ENCODE assay signal across 8 cellular contexts in genomic region chr11:762421-763072, GRCh38. TPM values are rescaled to one million over a fixed set of nuclear protein-coding genes. Genes with fewer than 3 reads are reported as not detected.
A peak's percentile ranks its signal among the peaks of the same experiment; 100 is the strongest.
DNase-seq lines count a peak whose midpoint lies in the region; ATAC-seq and TF ChIP-seq lines count a peak whose summit lies in the region.

No MANE protein-coding gene starts in this region.

- H3K4me3 Mint-ChIP-seq in activated naive CD4-positive, alpha-beta T cell treated with anti-CD3 and anti-CD28 coated beads for 36 hours: no peak overlapping the region

- CTCF ChIA-PET in activated naive CD4-positive, alpha-beta T cell treated with anti-CD3 and anti-CD28 coated beads for 36 hours (lab: Charles Lee): interaction anchor here (0.6 kb wide), 1 partner anchor 22 kb away, joined by 3 read pairs; no protein-coding TSS in a partner anchor

- H3K9me3 Mint-ChIP-seq in activated naive CD4-positive, alpha-beta T cell treated with anti-CD3 and anti-CD28 coated beads for 36 hours: no peaks in the 10 kb centered on the region

- no peaks in the 10 kb centered on the region for H3K27me3 ChIP-seq in liver (ENCODE audit: control insufficient read depth in 4 of 4, insufficient read depth in 4 of 4, low read length in 3 of 4)

- H3K9ac ChIP-seq in liver (ENCODE audit: low read depth in 1 of 2, low read length in 2 of 2): no peak overlapping the region

- intact Hi-C loops in activated naive CD4-positive, alpha-beta T cell treated with anti-CD3 and anti-CD28 coated beads for 36 hours (cut with micrococcal nuclease): no loop called here

- in situ Hi-C loops in T47D (cut with HindIII; ENCODE audit: low pct_unique_long_range_greater_than_20kb, low sequenced_read_pairs): no loop called here

- H3K27ac ChIP-seq in liver (ENCODE audit: low read depth in 1 of 2, low read length in 2 of 2): peak overlapping the region in 1 of 2 donors; percentile 49

- peak; percentile 1 for TF ChIP-seq CTCF in liver (IDR thresholded peaks at IDR 0.05; ENCODE audit: low read depth, low read length, missing input control)

- H3K36me3 Mint-ChIP-seq in activated naive CD4-positive, alpha-beta T cell treated with anti-CD3 and anti-CD28 coated beads for 36 hours (ENCODE audit: low read depth): peaks cover 27% of the 10 kb centered on the region

- H3K27me3 Mint-ChIP-seq in activated naive CD4-positive, alpha-beta T cell treated with anti-CD3 and anti-CD28 coated beads for 36 hours (ENCODE audit: low read depth): no peaks in the 10 kb centered on the region

- ATAC-seq in GM18907 (IDR thresholded peaks at IDR 0.05; ENCODE audit: unreplicated experiment): no peak
- no peak for ATAC-seq in HG03095 (IDR thresholded peaks at IDR 0.05; ENCODE audit: unreplicated experiment)

- peaks cover 23 to 56% (median 30%) of the 10 kb centered on the region in 4 donors for H3K36me3 ChIP-seq in liver (ENCODE audit: control insufficient read depth in 4 of 4, insufficient read depth in 3 of 4, low read depth in 1 of 4, low read length in 3 of 4)

- 63% methylated on average over 10 of the region's 10 CpGs for WGBS in liver

- peaks cover 14% of the 10 kb centered on the region for H3K4me1 Mint-ChIP-seq in activated naive CD4-positive, alpha-beta T cell treated with anti-CD3 and anti-CD28 coated beads for 36 hours (ENCODE audit: low read depth)

- H3K27ac Mint-ChIP-seq in activated naive CD4-positive, alpha-beta T cell treated with anti-CD3 and anti-CD28 coated beads for 36 hours: no peak overlapping the region

- H3K9me3 ChIP-seq in liver (ENCODE audit: control insufficient read depth in 4 of 4, low read length in 3 of 4): no peaks in the 10 kb centered on the region

- peak; percentile 16 for DNase-seq in activated naive CD4-positive, alpha-beta T cell treated with Interleukin-2 at 50 U/mL for 16 hours
- no peak for DNase-seq in activated naive CD4-positive, alpha-beta T cell treated with anti-CD3 and anti-CD28 coated beads for 36 hours
- DNase-seq in NCI-H2171 treated with DMSO at 0.1 percent for 48 hours (lab: John Stamatoyannopoulos, UW) (peak; percentile 85), T47D (ENCODE audit: low read depth in 1 of 2, low spot score in 1 of 2) (peak; percentile 56 to 79)
- no peak for DNase-seq in activated CD4-positive, alpha-beta T cell treated with anti-CD3 and anti-CD28 coated beads, Interleukin-2, amount 50 U/mL, for 1 hour

- H3K4me3 ChIP-seq in liver (ENCODE audit: low read depth in 1 of 3, low read length in 3 of 3): no peak overlapping the region

- peaks cover 0 to 8% (median 8%) of the 10 kb centered on the region in 4 donors for H3K4me1 ChIP-seq in liver (ENCODE audit: control insufficient read depth in 4 of 4, insufficient read depth in 4 of 4, low read length in 3 of 4)

- TF ChIP-seq RAD21 in liver (IDR thresholded peaks at IDR 0.05): no peak

TF ChIP-seq in liver, 16 proteins besides CTCF, POLR2A, EP300 and RAD21:
- TF ChIP-seq MAX (IDR thresholded peaks at IDR 0.05) (no peak), FOXA1 (IDR thresholded peaks at IDR 0.05) (no peak), EGR1 (IDR thresholded peaks at IDR 0.05; ENCODE audit: low read depth in 2 of 2) (no peak), ATF3 (IDR thresholded peaks at IDR 0.05) (no peak), TAF1 (conservative IDR thresholded peaks at IDR 0.05) (no peak), HNF4A (conservative IDR thresholded peaks at IDR 0.05) (peak in 1 of 2 donors; percentile 53), RXRA (IDR thresholded peaks at IDR 0.05) (peak in 1 of 2 donors; percentile 34)
TF ChIP-seq in liver: peak in this region for 2.

RNA-seq across cellular contexts. Expression of gene GATD1, which starts 14.7 kb away (rescaled TPM):
- total RNA-seq in activated naive CD4-positive, alpha-beta T cell treated with anti-CD3 and anti-CD28 coated beads for 36 hours: 10 to 100 TPM; 33.0 to 34.3 TPM
- total RNA-seq in liver: 10 to 100 TPM; 26.3 to 37.2 TPM
- 10 to 100 TPM; 22.7 to 23.0 TPM for polyA plus RNA-seq in liver

RNA-seq across cellular contexts. Expression of gene TALDO1, which starts 15.3 kb away (rescaled TPM):
- 100 to 1,000 TPM; 327 to 360 TPM for total RNA-seq in activated naive CD4-positive, alpha-beta T cell treated with anti-CD3 and anti-CD28 coated beads for 36 hours
- total RNA-seq in liver: 100 to 1,000 TPM in 1 of 2 donors, 10 to 100 TPM in 1; 72.5 to 181 TPM
- 100 to 1,000 TPM; 123 to 133 TPM for polyA plus RNA-seq in liver

RNA-seq across cellular contexts. Expression of gene CEND1, which starts 27.3 kb away (rescaled TPM):
- under 1 TPM in 1 of 2 experiments, not detected in 1; 0.17 TPM for total RNA-seq in activated naive CD4-positive, alpha-beta T cell treated with anti-CD3 and anti-CD28 coated beads for 36 hours
- not detected for total RNA-seq in liver
- not detected for polyA plus RNA-seq in liver

RNA-seq across cellular contexts. Expression of gene SLC25A22, which starts 35.5 kb away (rescaled TPM):
- 10 to 100 TPM; 19.1 to 21.8 TPM for total RNA-seq in activated naive CD4-positive, alpha-beta T cell treated with anti-CD3 and anti-CD28 coated beads for 36 hours
- 10 to 100 TPM in 1 of 2 donors, 1 to 10 TPM in 1; 5.3 to 15.1 TPM for total RNA-seq in liver
- polyA plus RNA-seq in liver: 10 to 100 TPM in 1 of 2 donors, 1 to 10 TPM in 1; 9.0 to 26.8 TPM

RNA-seq across cellular contexts. Expression of gene PIDD1, which starts 42.5 kb away (rescaled TPM):
- total RNA-seq in activated naive CD4-positive, alpha-beta T cell treated with anti-CD3 and anti-CD28 coated beads for 36 hours: 10 to 100 TPM; 43.2 to 45.2 TPM
- total RNA-seq in liver: 10 to 100 TPM in 1 of 2 donors, 1 to 10 TPM in 1; 7.8 to 10.4 TPM
- 1 to 10 TPM; 6.4 to 7.3 TPM for polyA plus RNA-seq in liver

Comparison
In these comparisons a context has a peak if more than half of its experiments do, and no peak if none do; other contexts are left out.
1. DNase-seq: peak in activated naive CD4-positive, alpha-beta T cell treated with Interleukin-2 at 50 U/mL for 16 hours (single experiment), NCI-H2171 treated with DMSO at 0.1 percent for 48 hours (single experiment) and T47D (2 of 2); none in activated naive CD4-positive, alpha-beta T cell treated with anti-CD3 and anti-CD28 coated beads for 36 hours (single experiment) and activated CD4-positive, alpha-beta T cell treated with anti-CD3 and anti-CD28 coated beads, Interleukin-2, amount 50 U/mL, for 1 hour (single experiment).